In the genomic region with DNA sequence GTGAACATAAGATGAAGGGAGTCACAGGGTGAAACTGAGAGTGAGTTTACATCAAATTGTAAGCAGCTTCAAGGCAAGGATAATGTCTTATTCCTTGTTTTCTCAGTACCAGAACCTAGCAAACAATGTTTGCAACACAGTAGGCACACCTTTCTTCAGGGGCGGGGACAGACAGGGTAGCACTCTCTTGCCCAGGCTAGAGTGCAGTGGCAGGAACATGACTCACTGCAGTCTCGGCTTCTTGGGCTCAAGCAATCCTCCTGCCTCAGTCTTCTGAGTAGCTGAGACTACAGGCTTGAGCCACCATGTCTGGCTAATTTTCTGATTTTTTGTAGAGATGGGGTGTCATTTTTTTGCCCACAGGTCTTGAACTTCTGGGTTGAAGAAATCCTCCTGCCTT, we compare ENCODE assay signal across 14 cellular contexts.
DNase-seq lines count a peak whose midpoint lies in the region; ATAC-seq, FAIRE-seq and TF ChIP-seq lines count a peak whose summit lies in the region.
"Had no signal": no experiment of that assay in that cellular context is flagged by ENCODE, and none has a peak within 500 bp of the region (broad histone marks: within the 10 kb centered on the region; RNA-seq: fewer than 3 reads in every experiment).

No MANE protein-coding gene starts in this region.

- WGBS in small intestine, 3 donors, result 72 to 88% (median 74%) methylated on average over 2 of the region's 2 CpGs

- H3K9ac ChIP-seq in HCT116 (ENCODE audit: low read length), result no peak overlapping the region

- H3K9me2 ChIP-seq in HCT116 (ENCODE audit: insufficient read depth), result no peaks in the 10 kb centered on the region

- no peaks in the 10 kb centered on the region for H3K36me3 ChIP-seq in HCT116 (ENCODE audit: control insufficient read depth in 1 of 2, insufficient read depth in 2 of 2, low read length in 2 of 2)
- H3K36me3 ChIP-seq in small intestine (ENCODE audit: control insufficient read depth in 2 of 2, insufficient read depth in 2 of 2, low read length in 2 of 2), result no peaks in the 10 kb centered on the region

- POLR2A ChIA-PET in HCT116 (lab: Charles Lee), result no interaction called here

- no peak for TF ChIP-seq CTCF in HCT116 (IDR thresholded peaks at IDR 0.05 in 2 of 3, conservative IDR thresholded peaks at IDR 0.05 in 1 of 3; ENCODE audit: borderline replicate concordance in 1 of 3, insufficient read depth in 1 of 3, low read depth in 2 of 3, low read length in 2 of 3)

- ATAC-seq in HCT116, result peak; percentile 49
- ATAC-seq: CD8-positive, alpha-beta T cell had no signal

- H3K9me3 ChIP-seq in HCT116 (ENCODE audit: control insufficient read depth in 1 of 2, insufficient read depth in 1 of 2, low read depth in 1 of 2, low read length in 2 of 2) (no peaks in the 10 kb centered on the region), small intestine (ENCODE audit: control insufficient read depth, low read depth) (no peaks in the 10 kb centered on the region)

- H4K20me1 ChIP-seq in HCT116 (ENCODE audit: insufficient read depth), result no peaks in the 10 kb centered on the region

- peaks cover 0 to 3% of the 10 kb centered on the region in 2 experiments; a peak in 1 of 4 replicates for H3K4me1 ChIP-seq in HCT116 (ENCODE audit: control insufficient read depth in 1 of 2, insufficient read depth in 2 of 2, low read length in 2 of 2)
- no peaks in the 10 kb centered on the region for H3K4me1 ChIP-seq in small intestine (ENCODE audit: control insufficient read depth in 2 of 2, insufficient read depth in 1 of 2, low read depth in 1 of 2, low read length in 1 of 2)

- H3K4me3 ChIP-seq in HCT116 (replicated peaks in 1 of 2; ENCODE audit: low read depth in 1 of 2, low read length in 2 of 2) (no peak overlapping the region), small intestine (ENCODE audit: low read depth in 1 of 2, low read length in 2 of 2) (no peak overlapping the region)
- H3K4me3 ChIP-seq: SK-N-MC had no signal

- no peak overlapping the region for H3K4me2 ChIP-seq in HCT116 (ENCODE audit: low read length)

- TF ChIP-seq POLR2A in HCT116 (IDR thresholded peaks at IDR 0.05; ENCODE audit: borderline replicate concordance, extremely low read depth, insufficient read depth, insufficient read length), result no peak

- intact Hi-C loops in HCT116 (cut with micrococcal nuclease), result no loop called here

- H3K27ac ChIP-seq in HCT116 (ENCODE audit: low read depth, low read length) (no peak overlapping the region), epithelial cell of prostate (peak overlapping the region; percentile 2), small intestine (ENCODE audit: low read depth in 1 of 2, low read length in 1 of 2) (no peak overlapping the region)
- H3K27ac ChIP-seq: SK-N-MC had no signal

- TF ChIP-seq RAD21 in HCT116 (IDR thresholded peaks at IDR 0.05; ENCODE audit: low read depth), result no peak

- CTCF ChIA-PET in HCT116 (lab: Charles Lee), result no interaction called here

- FAIRE-seq in small intestine (lab: Jason Lieb, UNC), result no peak
- no peak for FAIRE-seq in HTR-8/SVneo (lab: Jason Lieb, UNC)

- no peaks in the 10 kb centered on the region for H3K79me2 ChIP-seq in HCT116 (ENCODE audit: insufficient read depth, low read length)

- RAD21 ChIA-PET in HCT116 (lab: Charles Lee; ENCODE audit: low non-redundant PET in 1 of 2, low total read pairs in 2 of 2, uncharacterized antibody in 2 of 2, unreplicated experiment in 2 of 2), result no interaction called here

- BruUV-seq in HCT116 (replicated peaks; lab: Mats Ljungman, UMichigan), result no TSS peak

- DNase-seq in HCT116 (ENCODE audit: low read depth, low spot score) (no peak), RPMI7951 (ENCODE audit: low read depth) (peak; percentile 17), epithelial cell of prostate (ENCODE audit: low read depth, low spot score) (peak; percentile 12), small intestine (peak; percentile 67), DMS79 treated with DMSO at 0.1 percent for 48 hours (lab: John Stamatoyannopoulos, UW) (no peak), OCI-M2 (lab: John Stamatoyannopoulos, UW; ENCODE audit: unreplicated experiment) (no peak), HTR-8/SVneo (ENCODE audit: insufficient read length, low spot score) (no peak)
- DNase-seq: CD8-positive, alpha-beta T cell; NCI-H146; NCI-H2107; NCI-H226; NCI-H526; OCI-M1 had no signal

- H3K27me3 ChIP-seq in HCT116 (ENCODE audit: insufficient read depth, low read length) (no peaks in the 10 kb centered on the region), small intestine (ENCODE audit: control insufficient read depth in 2 of 2, insufficient read depth in 2 of 2, low read length in 2 of 2) (no peaks in the 10 kb centered on the region)

- H2AFZ ChIP-seq in HCT116 (ENCODE audit: low read depth, low read length, poor library complexity, severe bottlenecking), result no peak overlapping the region

TF ChIP-seq in HCT116, 20 proteins besides CTCF, POLR2A, EP300 and RAD21:
- TF ChIP-seq SRF (IDR thresholded peaks at IDR 0.05; ENCODE audit: low read depth) (no peak), ZFX (IDR thresholded peaks at IDR 0.05) (no peak), CBX3 (IDR thresholded peaks at IDR 0.05; ENCODE audit: low read depth) (no peak), REST (IDR thresholded peaks at IDR 0.05; ENCODE audit: low read depth) (no peak), CEBPB (IDR thresholded peaks at IDR 0.05; ENCODE audit: low read depth) (no peak), POLR2AphosphoS5 (IDR thresholded peaks at IDR 0.05; ENCODE audit: low read depth, low read length) (no peak), SP1 (IDR thresholded peaks at IDR 0.05; ENCODE audit: low read depth) (no peak), FOSL1 (IDR thresholded peaks at IDR 0.05; ENCODE audit: low read depth) (no peak), EGR1 (IDR thresholded peaks at IDR 0.05; ENCODE audit: low read depth) (no peak), ELF1 (IDR thresholded peaks at IDR 0.05; ENCODE audit: borderline replicate concordance, low read depth) (no peak), ZNF274 (IDR thresholded peaks at IDR 0.05; ENCODE audit: low read depth, low read length) (no peak), EZH2phosphoT487 (IDR thresholded peaks at IDR 0.05; ENCODE audit: borderline replicate concordance) (no peak), SIN3A (IDR thresholded peaks at IDR 0.05; ENCODE audit: low read depth) (no peak), ZBTB33 (IDR thresholded peaks at IDR 0.05; ENCODE audit: extremely low read depth, insufficient replicate concordance, low read length) (no peak), EZH2 (IDR thresholded peaks at IDR 0.05) (no peak)

Comparison
In these comparisons a context has a peak if more than half of its experiments do, and no peak if none do; other contexts are left out.
1. DNase-seq: peak in RPMI7951 (single experiment), epithelial cell of prostate (single experiment) and small intestine (single experiment); none in HCT116 (single experiment), DMS79 treated with DMSO at 0.1 percent for 48 hours (single experiment), OCI-M2 (single experiment) and HTR-8/SVneo (single experiment).